In genomic region chr1:42926235-42926869, GRCh38 we compare ENCODE assay signal across 16 cellular contexts. TPM values are rescaled to one million over a fixed set of nuclear protein-coding genes. Genes with fewer than 3 reads are reported as not detected.
DNase-seq lines count a peak whose midpoint lies in the region; ATAC-seq and TF ChIP-seq lines count a peak whose summit lies in the region.
"Had no signal": no experiment of that assay in that cellular context is flagged by ENCODE, and none has a peak within 500 bp of the region (broad histone marks: within the 10 kb centered on the region; RNA-seq: fewer than 3 reads in every experiment).

No MANE protein-coding gene starts in this region.

- no peaks in the 10 kb centered on the region for H3K9me2 ChIP-seq in PC-3 (replicated peaks; ENCODE audit: low read length)

- ATAC-seq in Right ventricle myocardium superior (ENCODE audit: poor library complexity) (no peak), PC-3 (no peak), gastrocnemius medialis (no peak)
- no peak for ATAC-seq in effector memory CD8-positive, alpha-beta T cell (replicated peaks)
- no peak for ATAC-seq in stimulated activated naive B cell treated with anti-CD40 and anti-IgM and Interleukin-4, amounts not matched to agents 10 μg/mL and 1 μg/mL and 100 μg/mL, for 72 hours (replicated peaks)

- CTCF ChIA-PET in PC-3 (lab: Charles Lee): no interaction called here

- no peak overlapping the region for H3K9ac ChIP-seq in PC-3 (ENCODE audit: low read length)

- H3K4me2 ChIP-seq in PC-3 (ENCODE audit: low read length): no peak overlapping the region

- TSS peak; percentile 9 for BruUV-seq in PC-3 (replicated peaks; lab: Mats Ljungman, UMichigan)

- peaks cover 82% of the 10 kb centered on the region for H3K36me3 Mint-ChIP-seq in effector memory CD8-positive, alpha-beta T cell (ENCODE audit: insufficient read depth)
- peaks cover 46 to 66% of the 10 kb centered on the region in 2 donors for H3K36me3 Mint-ChIP-seq in stimulated activated naive B cell treated with anti-CD40 and anti-IgM and Interleukin-4, amounts not matched to agents 10 μg/mL and 1 μg/mL and 100 μg/mL, for 72 hours

- H3K27ac ChIP-seq in right atrium auricular region (no peak overlapping the region), PC-3 (ENCODE audit: low read length) (no peak overlapping the region), gastrocnemius medialis (no peak overlapping the region)

- no peaks in the 10 kb centered on the region for H3K9me3 ChIP-seq in right atrium auricular region
- H3K9me3 ChIP-seq in PC-3 (ENCODE audit: low read length): no peaks in the 10 kb centered on the region
- H3K9me3 ChIP-seq in gastrocnemius medialis: no peaks in the 10 kb centered on the region

- H3K4me3 ChIP-seq in right atrium auricular region (no peak overlapping the region), PC-3 (ENCODE audit: low read length) (no peak overlapping the region), gastrocnemius medialis (no peak overlapping the region)
- H3K4me3 ChIP-seq: hepatocyte had no signal

- H3K36me3 ChIP-seq in right atrium auricular region (peaks cover 7% of the 10 kb centered on the region), PC-3 (ENCODE audit: low read depth, low read length) (peaks cover 62% of the 10 kb centered on the region), gastrocnemius medialis (no peaks in the 10 kb centered on the region)

- in situ Hi-C loops in gastrocnemius medialis (cut with MboI; ENCODE audit: low sequenced_read_pairs in 4 of 4): no loop called here

- peak overlapping the region; percentile 54 to 98 for H3K27ac Mint-ChIP-seq in effector memory CD8-positive, alpha-beta T cell
- peak overlapping the region; percentile 22 for H3K27ac Mint-ChIP-seq in stimulated activated naive B cell treated with anti-CD40 and anti-IgM and Interleukin-4, amounts not matched to agents 10 μg/mL and 1 μg/mL and 100 μg/mL, for 72 hours
- H3K27ac Mint-ChIP-seq: progenitor cell of endocrine pancreas had no signal

- H3K4me1 Mint-ChIP-seq in effector memory CD8-positive, alpha-beta T cell (ENCODE audit: low read depth in 2 of 2): peaks cover 47 to 54% of the 10 kb centered on the region in 2 donors
- peaks cover 50 to 71% of the 10 kb centered on the region in 2 donors for H3K4me1 Mint-ChIP-seq in stimulated activated naive B cell treated with anti-CD40 and anti-IgM and Interleukin-4, amounts not matched to agents 10 μg/mL and 1 μg/mL and 100 μg/mL, for 72 hours

- peak; percentile 53 for DNase-seq in right atrium auricular region (ENCODE audit: low spot score)
- DNase-seq in Right ventricle myocardium superior: no peak
- no peak for DNase-seq in PC-3
- DNase-seq in effector memory CD8-positive, alpha-beta T cell: no peak
- no peak for DNase-seq in stimulated activated naive B cell treated with anti-CD40 and anti-IgM and Interleukin-4, amounts not matched to agents 10 μg/mL and 1 μg/mL and 100 μg/mL, for 72 hours
- DNase-seq in activated gamma-delta T cell (lab: John Stamatoyannopoulos, UW): no peak
- DNase-seq in gastrocnemius medialis: no peak
- no peak for DNase-seq in hippocampal formation (lab: John Stamatoyannopoulos, UW)
- DNase-seq: activated CD4-positive, CD25-positive, alpha-beta regulatory T cell; DMS 273 treated with DMSO at 0.1 percent for 48 hours; NCI-H187; NCI-H446 treated with DMSO at 0.1 percent for 48 hours; stimulated activated CD4-positive, alpha-beta T cell treated with anti-CD3 and anti-CD28 coated beads, Interleukin-12 subunit alpha, Interleukin-12 subunit beta, amount 100 ng/mL, for 4 hours had no signal

- H3K27me3 ChIP-seq in right atrium auricular region (no peaks in the 10 kb centered on the region), PC-3 (ENCODE audit: low read length) (no peaks in the 10 kb centered on the region), gastrocnemius medialis (peaks cover 4 to 17% (median 10%) of the 10 kb centered on the region in 3 donors)
- H3K27me3 ChIP-seq: hepatocyte had no signal

- peaks cover 14% of the 10 kb centered on the region for H3F3A ChIP-seq in PC-3 (ENCODE audit: low read length, unreplicated experiment)

- intact Hi-C loops in Right ventricle myocardium superior (cut with DNase I): no loop called here
- intact Hi-C loops in PC-3 (cut with micrococcal nuclease): no loop called here
- intact Hi-C loops in gastrocnemius medialis (cut with DNase I; ENCODE audit: low total_unique reads): loop anchor here (10.0 kb wide), 2 partner anchors 112 to 248 kb away; partner anchors contain the start of genes CFAP57, EBNA1BP2, ERMAP and SVBP

- no peak for TF ChIP-seq POLR2A in gastrocnemius medialis (IDR thresholded peaks at IDR 0.05)

- no peaks in the 10 kb centered on the region for H4K20me1 ChIP-seq in PC-3 (ENCODE audit: low read length)

- peaks cover 0 to 6% of the 10 kb centered on the region in 2 donors for H3K4me1 ChIP-seq in right atrium auricular region
- peaks cover 27% of the 10 kb centered on the region for H3K4me1 ChIP-seq in PC-3 (ENCODE audit: insufficient read depth, low read length)
- peaks cover 3 to 10% of the 10 kb centered on the region in 2 donors for H3K4me1 ChIP-seq in gastrocnemius medialis

- POLR2A ChIA-PET in PC-3 (lab: Charles Lee; ENCODE audit: unreplicated experiment): interaction anchor here (0.5 to 0.7 kb wide), 2 partner anchors 46 to 236 kb away, joined by 3 read pairs; no protein-coding TSS in a partner anchor

- H3K27me3 Mint-ChIP-seq in effector memory CD8-positive, alpha-beta T cell: no peaks in the 10 kb centered on the region
- H3K27me3 Mint-ChIP-seq in stimulated activated naive B cell treated with anti-CD40 and anti-IgM and Interleukin-4, amounts not matched to agents 10 μg/mL and 1 μg/mL and 100 μg/mL, for 72 hours: no peaks in the 10 kb centered on the region
- H3K27me3 Mint-ChIP-seq: activated naive CD8-positive, alpha-beta T cell; progenitor cell of endocrine pancreas had no signal

- no peak overlapping the region for H3K4me3 Mint-ChIP-seq in effector memory CD8-positive, alpha-beta T cell
- H3K4me3 Mint-ChIP-seq in stimulated activated naive B cell treated with anti-CD40 and anti-IgM and Interleukin-4, amounts not matched to agents 10 μg/mL and 1 μg/mL and 100 μg/mL, for 72 hours: no peak overlapping the region

- H3K9me3 Mint-ChIP-seq in effector memory CD8-positive, alpha-beta T cell: no peaks in the 10 kb centered on the region
- H3K9me3 Mint-ChIP-seq in stimulated activated naive B cell treated with anti-CD40 and anti-IgM and Interleukin-4, amounts not matched to agents 10 μg/mL and 1 μg/mL and 100 μg/mL, for 72 hours: no peaks in the 10 kb centered on the region

- no peak for TF ChIP-seq CTCF in right atrium auricular region (IDR thresholded peaks at IDR 0.05)
- TF ChIP-seq CTCF in PC-3 (conservative IDR thresholded peaks at IDR 0.05; ENCODE audit: low read depth, low read length): no peak
- no peak for TF ChIP-seq CTCF in gastrocnemius medialis (IDR thresholded peaks at IDR 0.05 in 4 of 5, conservative IDR thresholded peaks at IDR 0.05 in 1 of 5)

- H3K79me2 ChIP-seq in PC-3 (ENCODE audit: low read length): peaks cover 7% of the 10 kb centered on the region

- no peak overlapping the region for H2AFZ ChIP-seq in PC-3 (ENCODE audit: low read length)
- H2AFZ ChIP-seq: hepatocyte had no signal

RNA-seq across cellular contexts. Expression of gene SLC2A1, which starts 32.3 kb away (rescaled TPM):
- 10 to 100 TPM; 25.0 to 51.5 TPM for total RNA-seq in right atrium auricular region
- total RNA-seq in Right ventricle myocardium superior: 41.2 TPM
- 245 and 264 TPM in 2 replicates for total RNA-seq in PC-3 (2014; rRNA removed)
- total RNA-seq in gastrocnemius medialis: 10 to 100 TPM in 2 of 4 donors, 1 to 10 TPM in 2; 6.3 to 16.1 (median 9.4) TPM
